ENCODE assay signal across 1 cellular context in the genomic region with DNA sequence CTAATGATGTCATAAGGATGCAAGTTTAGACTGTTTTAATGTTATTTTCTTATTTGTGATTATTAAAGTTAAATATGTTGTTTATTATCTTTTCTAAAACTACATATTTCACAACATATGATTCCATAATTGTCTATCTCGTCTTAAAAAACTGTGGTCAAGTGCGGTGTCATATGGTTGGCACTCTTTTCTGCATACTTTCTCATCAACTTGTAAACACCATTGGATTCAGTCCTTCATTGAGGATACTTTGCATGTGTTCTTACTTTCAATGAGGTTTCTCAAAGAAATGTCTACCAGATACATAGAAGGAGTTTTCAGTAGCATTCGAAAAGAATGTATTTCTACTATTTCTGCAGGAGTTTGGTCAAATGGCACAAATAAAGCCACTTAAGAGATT.
TF ChIP-seq lines count a peak whose summit lies in the region.

No MANE protein-coding gene starts in this region.

TF ChIP-seq in IMR-90, 13 proteins besides CTCF, POLR2A, EP300 and RAD21:
- TF ChIP-seq MAZ (IDR thresholded peaks at IDR 0.05; ENCODE audit: borderline replicate concordance, low read depth, low read length) (no peak), CEBPB (IDR thresholded peaks at IDR 0.05; ENCODE audit: low read depth, low read length) (peak; percentile 49)
